8 cellular contexts compared by ENCODE assay signal in genomic region chr5:179858241-179858585, GRCh38. TPM values are rescaled to one million over a fixed set of nuclear protein-coding genes. Genes with fewer than 3 reads are reported as not detected.
A peak's percentile ranks its signal among the peaks of the same experiment; 100 is the strongest.
DNase-seq lines count a peak whose midpoint lies in the region; ATAC-seq, FAIRE-seq and TF ChIP-seq lines count a peak whose summit lies in the region.

No MANE protein-coding gene starts in this region.

- H3K27ac Mint-ChIP-seq in activated T-helper 17 cell treated with anti-CD3 and anti-CD28 coated beads, Interleukin-2, amount 50 U/mL, for 72 hours, result peak overlapping the region; percentile 87

- H3K36me3 ChIP-seq in parathyroid adenoma (ENCODE audit: control insufficient read depth, insufficient read depth, low read length), result no peaks in the 10 kb centered on the region

- H3K79me2 ChIP-seq in parathyroid adenoma, result peaks cover 21% of the 10 kb centered on the region

- H3K9me3 ChIP-seq in parathyroid adenoma (ENCODE audit: control insufficient read depth, low read length), result no peaks in the 10 kb centered on the region

- no peak for FAIRE-seq in D721Med (lab: Jason Lieb, UNC)

- peak overlapping the region; percentile 91 for H3K4me3 Mint-ChIP-seq in activated T-helper 17 cell treated with anti-CD3 and anti-CD28 coated beads, Interleukin-2, amount 50 U/mL, for 72 hours

- H3K9ac ChIP-seq in parathyroid adenoma, result no peak overlapping the region

- H3K4me3 ChIP-seq in parathyroid adenoma (ENCODE audit: low read depth, low read length), result peak overlapping the region; percentile 84

- ATAC-seq in HG02763 (IDR thresholded peaks at IDR 0.05; ENCODE audit: unreplicated experiment), result peak; percentile 33
- peak; percentile 71 for ATAC-seq in activated T-helper 17 cell treated with anti-CD3 and anti-CD28 coated beads, Interleukin-2, amount 50 U/mL, for 72 hours (replicated peaks)

- H2AFZ ChIP-seq in parathyroid adenoma, result peak overlapping the region; percentile 98

- H3K4me1 Mint-ChIP-seq in activated T-helper 17 cell treated with anti-CD3 and anti-CD28 coated beads, Interleukin-2, amount 50 U/mL, for 72 hours, result peaks cover 3% of the 10 kb centered on the region

- peak; percentile 52 for DNase-seq in stimulated activated CD4-positive, alpha-beta T cell treated with anti-CD3 and anti-CD28 coated beads, Interleukin-12 subunit alpha, Interleukin-12 subunit beta, amount 100 ng/mL, for 4 hours
- DNase-seq in stimulated activated CD4-positive, alpha-beta T cell treated with anti-CD3 and anti-CD28 coated beads, Interleukin-15, amount 100 ng/mL, for 24 hours, result no peak
- DNase-seq in NCI-H526 treated with DMSO at 0.1 percent for 48 hours (lab: John Stamatoyannopoulos, UW) (peak; percentile 15), germinal center (ENCODE audit: low spot score) (peak; percentile 61), D721Med (ENCODE audit: insufficient read length, low spot score) (no peak)

- no peaks in the 10 kb centered on the region for H3K9me3 Mint-ChIP-seq in activated T-helper 17 cell treated with anti-CD3 and anti-CD28 coated beads, Interleukin-2, amount 50 U/mL, for 72 hours

- H3K27ac ChIP-seq in parathyroid adenoma, result peak overlapping the region; percentile 86

- H3K4me2 ChIP-seq in parathyroid adenoma (ENCODE audit: low read length), result peak overlapping the region; percentile 78

- H3K36me3 Mint-ChIP-seq in activated T-helper 17 cell treated with anti-CD3 and anti-CD28 coated beads, Interleukin-2, amount 50 U/mL, for 72 hours (ENCODE audit: low read depth), result peaks cover 12% of the 10 kb centered on the region

- H3K27me3 ChIP-seq in parathyroid adenoma (ENCODE audit: control insufficient read depth, insufficient read depth, low read length), result no peaks in the 10 kb centered on the region

- TF ChIP-seq CTCF in parathyroid adenoma (IDR thresholded peaks at IDR 0.05), result no peak
- TF ChIP-seq CTCF in D721Med (IDR thresholded peaks at IDR 0.05; ENCODE audit: insufficient read depth, missing control alignments), result no peak

- H3K27me3 Mint-ChIP-seq in activated T-helper 17 cell treated with anti-CD3 and anti-CD28 coated beads, Interleukin-2, amount 50 U/mL, for 72 hours, result no peaks in the 10 kb centered on the region

- H3K4me1 ChIP-seq in parathyroid adenoma, result no peaks in the 10 kb centered on the region

RNA-seq across cellular contexts. Expression of gene MRNIP, which starts 0.4 kb away (rescaled TPM):
- total RNA-seq in activated T-helper 17 cell treated with anti-CD3 and anti-CD28 coated beads, Interleukin-2, amount 50 U/mL, for 72 hours, result 10 to 100 TPM; 17.4 to 35.2 TPM

RNA-seq across cellular contexts. Expression of gene SQSTM1, which starts 37.5 kb away (rescaled TPM):
- 100 to 1,000 TPM; 130 to 188 TPM for total RNA-seq in activated T-helper 17 cell treated with anti-CD3 and anti-CD28 coated beads, Interleukin-2, amount 50 U/mL, for 72 hours

RNA-seq across cellular contexts. Expression of gene TBC1D9B, which starts 49.5 kb away (rescaled TPM):
- 100 to 1,000 TPM in 1 of 2 donors, 10 to 100 TPM in 1; 96.5 to 116 TPM for total RNA-seq in activated T-helper 17 cell treated with anti-CD3 and anti-CD28 coated beads, Interleukin-2, amount 50 U/mL, for 72 hours

RNA-seq across cellular contexts. Expression of gene MGAT4B, which starts 51.5 kb away (rescaled TPM):
- 10 to 100 TPM; 56.1 to 68.5 TPM for total RNA-seq in activated T-helper 17 cell treated with anti-CD3 and anti-CD28 coated beads, Interleukin-2, amount 50 U/mL, for 72 hours

Comparison
In these comparisons a context has a peak if more than half of its experiments do, and no peak if none do; other contexts are left out.
1. DNase-seq: peak in stimulated activated CD4-positive, alpha-beta T cell treated with anti-CD3 and anti-CD28 coated beads, Interleukin-12 subunit alpha, Interleukin-12 subunit beta, amount 100 ng/mL, for 4 hours (single experiment), NCI-H526 treated with DMSO at 0.1 percent for 48 hours (single experiment) and germinal center (single experiment); none in stimulated activated CD4-positive, alpha-beta T cell treated with anti-CD3 and anti-CD28 coated beads, Interleukin-15, amount 100 ng/mL, for 24 hours (single experiment) and D721Med (single experiment).